ENCODE assay signal across 13 cellular contexts in the genomic region with DNA sequence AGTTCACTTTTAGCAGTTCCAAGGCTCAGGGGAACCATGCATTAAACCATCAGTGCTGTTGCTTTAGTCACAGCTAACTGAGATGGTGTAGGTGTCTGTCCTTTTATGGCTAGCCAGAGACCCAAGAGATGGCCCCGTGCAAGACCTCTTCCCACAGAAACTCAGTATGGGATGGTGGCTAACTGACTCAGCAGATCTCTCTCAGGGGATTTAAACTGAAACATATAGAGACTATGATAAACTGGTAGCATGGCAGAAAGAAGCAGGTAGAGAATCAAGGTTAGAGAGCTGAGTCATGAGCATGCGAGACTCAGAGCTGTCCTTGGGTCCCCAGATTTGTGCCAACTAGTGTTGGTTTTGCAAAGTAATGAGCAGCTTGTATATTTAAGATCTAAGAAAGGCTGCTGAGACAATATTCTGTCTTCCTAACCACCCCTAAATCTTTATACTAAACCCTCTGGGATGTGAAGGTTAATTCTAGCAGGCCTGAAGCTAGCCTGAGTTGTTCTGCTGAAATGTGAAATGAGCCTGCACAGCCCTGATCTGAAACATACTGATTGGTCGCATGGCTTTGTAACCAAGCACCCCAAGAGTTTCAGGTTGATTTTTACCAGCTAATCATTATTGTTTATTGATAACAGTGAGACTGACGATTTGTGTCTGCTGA. TPM values are rescaled to one million over a fixed set of nuclear protein-coding genes. Genes with fewer than 3 reads are reported as not detected.
DNase-seq lines count a peak whose midpoint lies in the region; ATAC-seq and TF ChIP-seq lines count a peak whose summit lies in the region.
"Had no signal": no experiment of that assay in that cellular context is flagged by ENCODE, and none has a peak within 500 bp of the region (broad histone marks: within the 10 kb centered on the region; RNA-seq: fewer than 3 reads in every experiment).

No MANE protein-coding gene starts in this region.

- no peaks in the 10 kb centered on the region for H3K36me3 ChIP-seq in ovary
- H3K36me3 ChIP-seq in brain microvascular endothelial cell (replicated peaks): no peaks in the 10 kb centered on the region
- H3K36me3 ChIP-seq: BLaER1 treated with 17β-estradiol and CSF1 and Interleukin-3, amounts not matched to agents 10 nM and 100 nM had no signal

- H3K27ac ChIP-seq in ovary (no peak overlapping the region), brain microvascular endothelial cell (no peak overlapping the region)
- H3K27ac ChIP-seq: BLaER1 treated with 17β-estradiol and CSF1 and Interleukin-3, amounts not matched to agents 10 nM and 100 nM had no signal

- H3K4me1 ChIP-seq in ovary (ENCODE audit: insufficient read depth): no peaks in the 10 kb centered on the region

- in situ Hi-C loops in brain microvascular endothelial cell (cut with HindIII; ENCODE audit: low pct_ligation_motif_present, low sequenced_read_pairs): no loop called here

- TF ChIP-seq EP300 in ovary (IDR thresholded peaks at IDR 0.05): no peak

- DNase-seq in ovary (no peak), NCI-H2107 (lab: John Stamatoyannopoulos, UW) (no peak), brain microvascular endothelial cell (no peak)
- no peak for DNase-seq in activated naive CD4-positive, alpha-beta T cell treated with Interleukin-2 at 50 U/mL for 16 hours
- DNase-seq: foreskin fibroblast, NCI-H1105 treated with DMSO at 0.1 percent for 48 hours, occipital lobe had no signal

- no peak for TF ChIP-seq CTCF in ovary (IDR thresholded peaks at IDR 0.05)
- TF ChIP-seq CTCF in brain microvascular endothelial cell (IDR thresholded peaks at IDR 0.05; ENCODE audit: low read depth, low read length, missing control alignments): no peak

- WGBS in ovary, 3 donors: 66 to 71% (median 67%) methylated on average over 4 of the region's 4 CpGs

- peak; percentile 82 for ATAC-seq in GM18499 (IDR thresholded peaks at IDR 0.05; ENCODE audit: insufficient read depth, unreplicated experiment)
- ATAC-seq in GM19395 (IDR thresholded peaks at IDR 0.05; ENCODE audit: unreplicated experiment): peak; percentile 77
- ATAC-seq in HG02798 (IDR thresholded peaks at IDR 0.05; ENCODE audit: poor library complexity, unreplicated experiment): peak; percentile 75
- peak; percentile 76 for ATAC-seq in HG03521 (IDR thresholded peaks at IDR 0.05; ENCODE audit: unreplicated experiment)
- ATAC-seq: Panc1 had no signal

- H3K4me3 ChIP-seq in ovary (no peak overlapping the region), brain microvascular endothelial cell (ENCODE audit: low read depth, low read length) (no peak overlapping the region)
- H3K4me3 ChIP-seq: BLaER1 treated with 17β-estradiol and CSF1 and Interleukin-3, amounts not matched to agents 10 nM and 100 nM had no signal

- intact Hi-C loops in ovary (cut with DNase I): no loop called here

- H3K27me3 ChIP-seq in ovary (no peaks in the 10 kb centered on the region), brain microvascular endothelial cell (replicated peaks) (no peaks in the 10 kb centered on the region)
- H3K27me3 ChIP-seq: BLaER1 treated with 17β-estradiol and CSF1 and Interleukin-3, amounts not matched to agents 10 nM and 100 nM had no signal

- TF ChIP-seq POLR2A in ovary (IDR thresholded peaks at IDR 0.05): no peak

- H3K9me3 ChIP-seq in ovary: no peaks in the 10 kb centered on the region
- H3K9me3 ChIP-seq: BLaER1 treated with 17β-estradiol and CSF1 and Interleukin-3, amounts not matched to agents 10 nM and 100 nM had no signal

RNA-seq across cellular contexts. Expression of gene SCEL, which starts 6.5 kb away (rescaled TPM):
- not detected for total RNA-seq in ovary
- under 1 TPM in 1 of 2 donors, not detected in 1; 0.04 TPM for polyA plus RNA-seq in ovary
